Comparison of ENCODE assay signal across 9 cellular contexts in the genomic region with DNA sequence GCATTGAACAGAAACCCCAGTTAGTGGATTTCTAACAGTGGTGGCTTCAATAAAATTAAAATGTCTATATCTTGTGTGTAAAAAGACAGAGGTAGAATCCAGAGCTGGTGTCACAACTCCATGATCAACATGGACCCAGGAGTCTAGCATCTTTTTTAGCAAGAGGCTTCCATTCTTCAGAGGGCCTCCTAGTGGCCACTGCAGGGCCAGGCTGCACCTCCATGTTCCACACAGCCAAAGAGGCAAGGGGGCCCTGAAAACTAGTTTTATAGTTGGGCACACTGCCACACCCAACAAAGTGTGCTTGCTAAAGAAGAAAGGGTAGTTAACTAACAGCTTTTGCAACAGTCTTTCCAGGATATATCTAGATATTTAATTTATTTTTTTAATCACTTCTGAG. TPM values are rescaled to one million over a fixed set of nuclear protein-coding genes. Genes with fewer than 3 reads are reported as not detected.
A peak's percentile ranks its signal among the peaks of the same experiment; 100 is the strongest.
DNase-seq lines count a peak whose midpoint lies in the region; ATAC-seq and TF ChIP-seq lines count a peak whose summit lies in the region.
"Had no signal": no experiment of that assay in that cellular context is flagged by ENCODE, and none has a peak within 500 bp of the region (broad histone marks: within the 10 kb centered on the region; RNA-seq: fewer than 3 reads in every experiment).

No MANE protein-coding gene starts in this region.

- intact Hi-C loops in tibial artery (cut with DNase I; ENCODE audit: low total_unique reads), result no loop called here

- H3K9me3 ChIP-seq in tibial artery, result no peaks in the 10 kb centered on the region

- no peak overlapping the region for H3K4me2 ChIP-seq in KMS-11

- no peak overlapping the region for H3K4me3 Mint-ChIP-seq in naive thymus-derived CD8-positive, alpha-beta T cell

- H3K27ac Mint-ChIP-seq in naive thymus-derived CD8-positive, alpha-beta T cell, result peak overlapping the region in 2 of 10 donors; percentile 11 to 32

- H3K36me3 ChIP-seq in KMS-11 (ENCODE audit: insufficient read depth) (no peaks in the 10 kb centered on the region), tibial artery (peaks cover 0 to 10% (median 6%) of the 10 kb centered on the region in 3 donors)

- DNase-seq in NCI-H82 (lab: John Stamatoyannopoulos, UW), result peak; percentile 66
- no peak for DNase-seq in NCI-H82 treated with DMSO at 0.1 percent for 48 hours (lab: John Stamatoyannopoulos, UW; ENCODE audit: unreplicated experiment)
- no peak for DNase-seq in astrocyte of the spinal cord (ENCODE audit: low read depth, low spot score)
- peak in 1 of 10 donors; percentile 21 for DNase-seq in naive thymus-derived CD8-positive, alpha-beta T cell
- DNase-seq in SKM-1 (lab: John Stamatoyannopoulos, UW; ENCODE audit: unreplicated experiment), result no peak
- no peak for DNase-seq in tibial artery
- DNase-seq: posterior cingulate gyrus had no signal

- H4K20me1 ChIP-seq in KMS-11 (ENCODE audit: insufficient read depth), result no peaks in the 10 kb centered on the region

- H3K79me2 ChIP-seq in KMS-11 (ENCODE audit: insufficient read depth, low read depth), result no peaks in the 10 kb centered on the region

- no peaks in the 10 kb centered on the region for H3K27me3 ChIP-seq in KMS-11 (ENCODE audit: insufficient read depth, low read depth)
- H3K27me3 ChIP-seq in tibial artery, result no peaks in the 10 kb centered on the region

- H3K9ac ChIP-seq in KMS-11, result no peak overlapping the region

- no peak overlapping the region for H2AFZ ChIP-seq in KMS-11 (ENCODE audit: low read depth)

- H3K4me3 ChIP-seq in KMS-11 (IDR thresholded peaks at IDR 0.05; ENCODE audit: insufficient read depth, low read depth, low read length) (no peak overlapping the region), astrocyte of the spinal cord (ENCODE audit: low read depth, low read length) (no peak overlapping the region), tibial artery (no peak overlapping the region)

- in situ Hi-C loops in astrocyte of the spinal cord (cut with HindIII; ENCODE audit: low sequenced_read_pairs), result no loop called here

- peak; percentile 68 for TF ChIP-seq CTCF in KMS-11 (conservative IDR thresholded peaks at IDR 0.05; ENCODE audit: low read depth, low read length)
- TF ChIP-seq CTCF in astrocyte of the spinal cord (IDR thresholded peaks at IDR 0.05; ENCODE audit: low read depth, low read length), result peak; percentile 68
- no peak for TF ChIP-seq CTCF in tibial artery (IDR thresholded peaks at IDR 0.05)

- H3K36me3 Mint-ChIP-seq in naive thymus-derived CD8-positive, alpha-beta T cell, result peaks cover 7 to 27% (median 20%) of the 10 kb centered on the region in 3 donors

- no peak overlapping the region for H3K27ac ChIP-seq in KMS-11
- H3K27ac ChIP-seq in tibial artery, result no peak overlapping the region

- H3K27me3 Mint-ChIP-seq in naive thymus-derived CD8-positive, alpha-beta T cell, result no peaks in the 10 kb centered on the region

- POLR2A ChIA-PET in naive thymus-derived CD8-positive, alpha-beta T cell (lab: Charles Lee), result interaction anchor here (0.6 kb wide), 1 partner anchor 123 kb away, joined by 5 read pairs; no protein-coding TSS in a partner anchor

- ATAC-seq in naive thymus-derived CD8-positive, alpha-beta T cell, result peak; percentile 60 to 72
- ATAC-seq in HG02759 (IDR thresholded peaks at IDR 0.05; ENCODE audit: unreplicated experiment), result no peak

- peaks cover 10 to 25% (median 16%) of the 10 kb centered on the region in 4 donors for H3K4me1 Mint-ChIP-seq in naive thymus-derived CD8-positive, alpha-beta T cell

- H3K4me1 ChIP-seq in KMS-11 (ENCODE audit: low read depth, poor library complexity, severe bottlenecking) (no peaks in the 10 kb centered on the region), tibial artery (no peaks in the 10 kb centered on the region)

- peaks cover 0 to 9% (median 3%) of the 10 kb centered on the region in 9 donors for H3K9me3 Mint-ChIP-seq in naive thymus-derived CD8-positive, alpha-beta T cell

RNA-seq across cellular contexts. Expression of a gene that starts 12.9 kb away (rescaled TPM):
- total RNA-seq in naive thymus-derived CD8-positive, alpha-beta T cell, result 10 to 100 TPM; 62.4 to 66.2 TPM
- 10 to 100 TPM; 55.3 to 72.1 (median 62.5) TPM for polyA plus RNA-seq in naive thymus-derived CD8-positive, alpha-beta T cell

Comparison
In these comparisons a context has a peak if more than half of its experiments do, and no peak if none do; other contexts are left out.
1. CTCF ChIP-seq: peak in KMS-11 (single experiment) and astrocyte of the spinal cord (single experiment); none in tibial artery (0 of 2).